Comparison of ENCODE assay signal across 38 cellular contexts in genomic region chr21:37724201-37724600, GRCh38.
"Had no signal": no experiment of that assay in that cellular context is flagged by ENCODE, and none has a peak within 500 bp of the region (broad histone marks: within the 10 kb centered on the region; RNA-seq: fewer than 3 reads in every experiment).

No MANE protein-coding gene starts in this region.

- H3K27me3 ChIP-seq: adrenal gland, ascending aorta, body of pancreas, brain microvascular endothelial cell, breast epithelium, cardiac muscle cell had no signal

- H3K27me3 Mint-ChIP-seq: activated naive CD8-positive, alpha-beta T cell treated with anti-CD3 and anti-CD28 coated beads, Interleukin-2, amount 10 ng/mL, durations not matched to agents 7 days and 5 days had no signal

- H3K4me3 ChIP-seq: adrenal gland, ascending aorta, body of pancreas, breast epithelium, cardiac muscle cell had no signal

- H3K36me3 Mint-ChIP-seq: activated naive CD4-positive, alpha-beta T cell treated with anti-CD3 and anti-CD28 coated beads, Interleukin-2, amount 10 ng/mL, durations not matched to agents 7 days and 5 days; activated naive CD4-positive, alpha-beta T cell treated with anti-CD3 and anti-CD28 coated beads, Interleukin-2, amount 50 U/mL, for 24 hours; activated naive CD4-positive, alpha-beta T cell treated with anti-CD3 and anti-CD28 coated beads, Interleukin-2, amount 50 U/mL, for 72 hours; activated naive CD8-positive, alpha-beta T cell; activated naive CD8-positive, alpha-beta T cell treated with anti-CD3 and anti-CD28 coated beads for 36 hours; activated naive CD8-positive, alpha-beta T cell treated with anti-CD3 and anti-CD28 coated beads, Interleukin-2, amount 10 ng/mL, durations not matched to agents 7 days and 5 days; brain had no signal

- DNase-seq: activated effector memory CD4-positive, alpha-beta T cell treated with anti-CD3 and anti-CD28 coated beads, Interleukin-2, amount 50 U/mL, for 16 hours; activated effector memory CD4-positive, alpha-beta T cell treated with Interleukin-2 at 50 U/mL for 16 hours; activated gamma-delta T cell; activated gamma-delta T cell treated with Interleukin-2 at 50 U/mL for 16 hours; activated naive CD4-positive, alpha-beta T cell; activated naive CD4-positive, alpha-beta T cell treated with anti-CD3 and anti-CD28 coated beads for 36 hours; activated naive CD4-positive, alpha-beta T cell treated with anti-CD3 and anti-CD28 coated beads, Interleukin-2, amount 10 ng/mL, durations not matched to agents 7 days and 5 days; activated naive CD4-positive, alpha-beta T cell treated with anti-CD3 and anti-CD28 coated beads, Interleukin-2, amount 50 U/mL, for 16 hours; activated naive CD4-positive, alpha-beta T cell treated with Interleukin-2 at 50 U/mL for 16 hours; activated naive CD8-positive, alpha-beta T cell treated with anti-CD3 and anti-CD28 coated beads for 36 hours; activated naive CD8-positive, alpha-beta T cell treated with anti-CD3 and anti-CD28 coated beads, Interleukin-2, amount 10 ng/mL, durations not matched to agents 7 days and 5 days; activated naive CD8-positive, alpha-beta T cell treated with anti-CD3 and anti-CD28 coated beads, Interleukin-2, amount 50 U/mL, for 24 hours; activated T-cell treated with anti-CD3 and anti-CD28 coated beads, Interleukin-2, amount 50 U/mL, for 1 hour; activated T-cell treated with anti-CD3 and anti-CD28 coated beads, Interleukin-2, amount 50 U/mL, for 24 hours; activated T-cell treated with anti-CD3 and anti-CD28 coated beads, Interleukin-2, amount 50 U/mL, for 4 hours; activated T-cell treated with anti-CD3 and anti-CD28 coated beads, Interleukin-2, amount 50 U/mL, for 48 hours; activated T-cell treated with anti-CD3 and anti-CD28 coated beads, Interleukin-2, amount 50 U/mL, for 72 hours; adrenal gland; amniotic stem cell; amygdala; anterior cingulate cortex; aorta; body of pancreas; brain microvascular endothelial cell; caudate nucleus; central memory CD4-positive, alpha-beta T cell; cerebellar nuclear complex had no signal

- ATAC-seq: activated naive CD4-positive, alpha-beta T cell treated with anti-CD3 and anti-CD28 coated beads, Interleukin-2, amount 50 U/mL, for 72 hours; activated naive CD8-positive, alpha-beta T cell treated with anti-CD3 and anti-CD28 coated beads, Interleukin-2, amount 50 U/mL, for 24 hours; activated T-cell treated with anti-CD3 and anti-CD28 coated beads, Interleukin-2, amount 50 U/mL, for 4 hours; activated T-cell treated with anti-CD3 and anti-CD28 coated beads, Interleukin-2, amount 50 U/mL, for 72 hours; activated T-helper 17 cell treated with anti-CD3 and anti-CD28 coated beads, Interleukin-2, amount 50 U/mL, for 72 hours; body of pancreas had no signal

- H3K4me1 Mint-ChIP-seq: activated naive CD4-positive, alpha-beta T cell treated with anti-CD3 and anti-CD28 coated beads, Interleukin-2, amount 10 ng/mL, durations not matched to agents 7 days and 5 days; activated naive CD4-positive, alpha-beta T cell treated with anti-CD3 and anti-CD28 coated beads, Interleukin-2, amount 50 U/mL, for 24 hours; activated naive CD8-positive, alpha-beta T cell treated with anti-CD3 and anti-CD28 coated beads for 36 hours; activated naive CD8-positive, alpha-beta T cell treated with anti-CD3 and anti-CD28 coated beads, Interleukin-2, amount 10 ng/mL, durations not matched to agents 7 days and 5 days; activated naive CD8-positive, alpha-beta T cell treated with anti-CD3 and anti-CD28 coated beads, Interleukin-2, amount 50 U/mL, for 24 hours; activated T-helper 17 cell treated with anti-CD3 and anti-CD28 coated beads, Interleukin-2, amount 50 U/mL, for 72 hours; brain; central memory CD8-positive, alpha-beta T cell had no signal

- H3K36me3 ChIP-seq: adrenal gland, ascending aorta, brain microvascular endothelial cell, breast epithelium, cardiac muscle cell had no signal

- H3K9me3 Mint-ChIP-seq: activated naive CD4-positive, alpha-beta T cell treated with anti-CD3 and anti-CD28 coated beads for 36 hours; activated naive CD4-positive, alpha-beta T cell treated with anti-CD3 and anti-CD28 coated beads, Interleukin-2, amount 10 ng/mL, durations not matched to agents 7 days and 5 days; activated naive CD4-positive, alpha-beta T cell treated with anti-CD3 and anti-CD28 coated beads, Interleukin-2, amount 50 U/mL, for 24 hours; activated naive CD8-positive, alpha-beta T cell treated with anti-CD3 and anti-CD28 coated beads for 36 hours; activated naive CD8-positive, alpha-beta T cell treated with anti-CD3 and anti-CD28 coated beads, Interleukin-2, amount 10 ng/mL, durations not matched to agents 7 days and 5 days; activated T-cell treated with anti-CD3 and anti-CD28 coated beads, Interleukin-2, amount 50 U/mL, for 24 hours; activated T-cell treated with anti-CD3 and anti-CD28 coated beads, Interleukin-2, amount 50 U/mL, for 4 hours; activated T-helper 1 cell treated with anti-CD3 and anti-CD28 coated beads, Interleukin-12 subunit alpha, Interleukin-12 subunit beta, Interleukin-2, Interleukin-4 antibody, amounts not matched to agents 30 ng/mL and 10 ng/mL and 1 ng/mL, durations not matched to agents 14 hours and 24 hours and 36 hours; activated T-helper 17 cell treated with anti-CD3 and anti-CD28 coated beads, Interleukin-2, amount 50 U/mL, for 72 hours; activated T-helper 2 cell treated with anti-CD3 and anti-CD28 coated beads, Interferon-gamma antibody, Interleukin-2, Interleukin-4, amounts not matched to agents 10 μg/mL and 5 μg/mL and 100 μg/mL, durations not matched to agents 14 hours and 24 hours and 36 hours; central memory CD8-positive, alpha-beta T cell had no signal

- H3K27ac ChIP-seq: adrenal gland, ascending aorta, body of pancreas, brain microvascular endothelial cell, breast epithelium, cardiac muscle cell had no signal

- H3K4me1 ChIP-seq: adrenal gland, ascending aorta, body of pancreas, breast epithelium had no signal

- H3K4me3 Mint-ChIP-seq: activated naive CD4-positive, alpha-beta T cell treated with anti-CD3 and anti-CD28 coated beads for 36 hours; activated naive CD4-positive, alpha-beta T cell treated with anti-CD3 and anti-CD28 coated beads, Interleukin-2, amount 10 ng/mL, durations not matched to agents 7 days and 5 days; activated naive CD4-positive, alpha-beta T cell treated with anti-CD3 and anti-CD28 coated beads, Interleukin-2, amount 50 U/mL, for 24 hours; activated naive CD8-positive, alpha-beta T cell; activated naive CD8-positive, alpha-beta T cell treated with anti-CD3 and anti-CD28 coated beads for 36 hours; activated naive CD8-positive, alpha-beta T cell treated with anti-CD3 and anti-CD28 coated beads, Interleukin-2, amount 10 ng/mL, durations not matched to agents 7 days and 5 days; activated naive CD8-positive, alpha-beta T cell treated with anti-CD3 and anti-CD28 coated beads, Interleukin-2, amount 50 U/mL, for 24 hours; activated T-cell treated with anti-CD3 and anti-CD28 coated beads, Interleukin-2, amount 50 U/mL, for 24 hours; activated T-cell treated with anti-CD3 and anti-CD28 coated beads, Interleukin-2, amount 50 U/mL, for 4 hours; activated T-cell treated with anti-CD3 and anti-CD28 coated beads, Interleukin-2, amount 50 U/mL, for 72 hours; activated T-helper 1 cell treated with anti-CD3 and anti-CD28 coated beads, Interleukin-12 subunit alpha, Interleukin-12 subunit beta, Interleukin-2, Interleukin-4 antibody, amounts not matched to agents 30 ng/mL and 10 ng/mL and 1 ng/mL, durations not matched to agents 14 hours and 24 hours and 36 hours; activated T-helper 17 cell treated with anti-CD3 and anti-CD28 coated beads, Interleukin-2, amount 50 U/mL, for 72 hours; brain; central memory CD8-positive, alpha-beta T cell had no signal

- H3K9me3 ChIP-seq: adrenal gland, ascending aorta, body of pancreas, breast epithelium had no signal

- H3K27ac Mint-ChIP-seq: activated naive CD4-positive, alpha-beta T cell treated with anti-CD3 and anti-CD28 coated beads for 36 hours; activated naive CD4-positive, alpha-beta T cell treated with anti-CD3 and anti-CD28 coated beads, Interleukin-2, amount 10 ng/mL, durations not matched to agents 7 days and 5 days; activated naive CD4-positive, alpha-beta T cell treated with anti-CD3 and anti-CD28 coated beads, Interleukin-2, amount 50 U/mL, for 24 hours; activated naive CD8-positive, alpha-beta T cell; activated naive CD8-positive, alpha-beta T cell treated with anti-CD3 and anti-CD28 coated beads for 36 hours; activated naive CD8-positive, alpha-beta T cell treated with anti-CD3 and anti-CD28 coated beads, Interleukin-2, amount 10 ng/mL, durations not matched to agents 7 days and 5 days; activated naive CD8-positive, alpha-beta T cell treated with anti-CD3 and anti-CD28 coated beads, Interleukin-2, amount 50 U/mL, for 24 hours; activated T-cell treated with anti-CD3 and anti-CD28 coated beads, Interleukin-2, amount 50 U/mL, for 24 hours; activated T-cell treated with anti-CD3 and anti-CD28 coated beads, Interleukin-2, amount 50 U/mL, for 72 hours; activated T-helper 1 cell treated with anti-CD3 and anti-CD28 coated beads, Interleukin-12 subunit alpha, Interleukin-12 subunit beta, Interleukin-2, Interleukin-4 antibody, amounts not matched to agents 30 ng/mL and 10 ng/mL and 1 ng/mL, durations not matched to agents 14 hours and 24 hours and 36 hours; activated T-helper 17 cell treated with anti-CD3 and anti-CD28 coated beads, Interleukin-2, amount 50 U/mL, for 72 hours; activated T-helper 2 cell treated with anti-CD3 and anti-CD28 coated beads, Interferon-gamma antibody, Interleukin-2, Interleukin-4, amounts not matched to agents 10 μg/mL and 5 μg/mL and 100 μg/mL, durations not matched to agents 14 hours and 24 hours and 36 hours; brain had no signal
